In the genomic region with DNA sequence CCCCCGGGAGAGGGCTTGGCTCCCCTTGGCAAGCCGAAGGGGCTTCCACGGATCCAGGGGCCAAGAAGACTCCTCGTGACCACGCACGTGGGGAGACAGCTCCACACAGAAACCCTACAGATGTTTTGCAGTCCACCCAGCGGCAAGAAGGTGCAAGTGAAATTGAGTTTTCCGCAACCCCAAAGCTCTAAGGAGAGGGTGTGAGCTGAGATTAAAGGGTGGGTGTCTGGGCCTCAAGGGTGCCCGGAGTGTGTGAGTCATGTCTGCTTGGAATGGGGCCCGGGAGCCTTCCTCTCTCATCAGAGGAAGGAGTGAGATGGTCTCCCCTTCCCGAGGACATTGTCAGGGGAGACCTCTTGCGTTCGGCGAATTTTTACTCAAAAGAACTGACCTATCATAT, we compare ENCODE assay signal across 23 cellular contexts.
DNase-seq lines count a peak whose midpoint lies in the region; ATAC-seq and TF ChIP-seq lines count a peak whose summit lies in the region.
"Had no signal": no experiment of that assay in that cellular context is flagged by ENCODE, and none has a peak within 500 bp of the region (broad histone marks: within the 10 kb centered on the region; RNA-seq: fewer than 3 reads in every experiment).

No MANE protein-coding gene starts in this region.

- ATAC-seq in foreskin keratinocyte (no peak), GM18498 (IDR thresholded peaks at IDR 0.05; ENCODE audit: unreplicated experiment) (no peak)
- ATAC-seq: GM12878, K562 had no signal

- CTCF ChIA-PET in activated CD4-positive, alpha-beta memory T cell treated with anti-CD3 and anti-CD28 coated beads, Interleukin-2, amount 10 ng/mL, durations not matched to agents 7 days and 5 days (lab: Charles Lee): no interaction called here

- H3K4me3 ChIP-seq in fibroblast of mammary gland (ENCODE audit: control insufficient read depth, low read depth, low read length): no peak overlapping the region
- H3K4me3 ChIP-seq in coronary artery: no peak overlapping the region
- H3K4me3 ChIP-seq: BLaER1, GM12878, K562, PC-9 had no signal

- no peak overlapping the region for H3K27ac Mint-ChIP-seq in activated CD4-positive, alpha-beta memory T cell treated with anti-CD3 and anti-CD28 coated beads, Interleukin-2, amount 10 ng/mL, durations not matched to agents 7 days and 5 days
- H3K27ac Mint-ChIP-seq: CD4-positive, CD25-positive, alpha-beta regulatory T cell had no signal

- no peaks in the 10 kb centered on the region for H3K4me1 ChIP-seq in foreskin keratinocyte

- H3K4me1 Mint-ChIP-seq in activated CD4-positive, alpha-beta memory T cell treated with anti-CD3 and anti-CD28 coated beads, Interleukin-2, amount 10 ng/mL, durations not matched to agents 7 days and 5 days: no peaks in the 10 kb centered on the region
- H3K4me1 Mint-ChIP-seq: CD4-positive, CD25-positive, alpha-beta regulatory T cell had no signal

- peak; percentile 5 for TF ChIP-seq CTCF in fibroblast of mammary gland (conservative IDR thresholded peaks at IDR 0.05; ENCODE audit: control insufficient read depth, insufficient read depth, low read depth, low read length)
- TF ChIP-seq CTCF in foreskin keratinocyte (conservative IDR thresholded peaks at IDR 0.05): no peak
- no peak for TF ChIP-seq CTCF in coronary artery (IDR thresholded peaks at IDR 0.05)

- H3K9me3 Mint-ChIP-seq in activated CD4-positive, alpha-beta memory T cell treated with anti-CD3 and anti-CD28 coated beads, Interleukin-2, amount 10 ng/mL, durations not matched to agents 7 days and 5 days: peaks cover 5% of the 10 kb centered on the region

- no peak overlapping the region for H3K4me3 Mint-ChIP-seq in activated CD4-positive, alpha-beta memory T cell treated with anti-CD3 and anti-CD28 coated beads, Interleukin-2, amount 10 ng/mL, durations not matched to agents 7 days and 5 days
- H3K4me3 Mint-ChIP-seq: CD4-positive, CD25-positive, alpha-beta regulatory T cell had no signal

- H3K27me3 ChIP-seq in foreskin keratinocyte: no peaks in the 10 kb centered on the region
- H3K27me3 ChIP-seq: BLaER1 had no signal

- H3K36me3 Mint-ChIP-seq in activated CD4-positive, alpha-beta memory T cell treated with anti-CD3 and anti-CD28 coated beads, Interleukin-2, amount 10 ng/mL, durations not matched to agents 7 days and 5 days (ENCODE audit: low read depth): no peaks in the 10 kb centered on the region
- H3K36me3 Mint-ChIP-seq: CD4-positive, CD25-positive, alpha-beta regulatory T cell had no signal

- POLR2A ChIA-PET in activated CD4-positive, alpha-beta memory T cell treated with anti-CD3 and anti-CD28 coated beads, Interleukin-2, amount 10 ng/mL, durations not matched to agents 7 days and 5 days (lab: Charles Lee): no interaction called here

- H3K27ac ChIP-seq in foreskin keratinocyte: no peak overlapping the region
- no peak overlapping the region for H3K27ac ChIP-seq in coronary artery
- H3K27ac ChIP-seq: 22Rv1, BLaER1, PC-9 had no signal

- no peaks in the 10 kb centered on the region for H3K27me3 Mint-ChIP-seq in activated CD4-positive, alpha-beta memory T cell treated with anti-CD3 and anti-CD28 coated beads, Interleukin-2, amount 10 ng/mL, durations not matched to agents 7 days and 5 days

- DNase-seq in DMS 273 (lab: John Stamatoyannopoulos, UW; ENCODE audit: unreplicated experiment) (peak; percentile 15), DMS 273 treated with DMSO at 0.1 percent for 48 hours (lab: John Stamatoyannopoulos, UW) (no peak), RPMI8226 (peak; percentile 35), fibroblast of mammary gland (ENCODE audit: low read depth) (peak; percentile 10), foreskin keratinocyte (no peak), coronary artery (ENCODE audit: low spot score) (no peak)
- no peak for DNase-seq in activated CD4-positive, alpha-beta memory T cell treated with anti-CD3 and anti-CD28 coated beads, Interleukin-2, amount 10 ng/mL, durations not matched to agents 7 days and 5 days
- DNase-seq: CD4-positive, CD25-positive, alpha-beta regulatory T cell; DMS53; EL; GDM1; Kasumi-1; NCI-H1105 treated with DMSO at 0.1 percent for 48 hours; NCI-H2029; NCI-H446 treated with DMSO at 0.1 percent for 48 hours; NCI-H526 treated with DMSO at 0.1 percent for 48 hours; PC-9; SHP77 had no signal

Comparison
In these comparisons a context has a peak if more than half of its experiments do, and no peak if none do; other contexts are left out.
1. DNase-seq: peak in DMS 273 (single experiment), RPMI8226 (single experiment) and fibroblast of mammary gland (single experiment); none in DMS 273 treated with DMSO at 0.1 percent for 48 hours (single experiment), activated CD4-positive, alpha-beta memory T cell treated with anti-CD3 and anti-CD28 coated beads, Interleukin-2, amount 10 ng/mL, durations not matched to agents 7 days and 5 days (single experiment), foreskin keratinocyte (0 of 2) and coronary artery (single experiment).